In genomic region chr15:48333553-48333952, GRCh38 we compare ENCODE assay signal across 1 cellular context.
TF ChIP-seq lines count a peak whose summit lies in the region.

No MANE protein-coding gene starts in this region.

TF ChIP-seq in GM12878, 131 proteins besides CTCF, POLR2A, EP300 and RAD21:
- TF ChIP-seq ATF3 (IDR thresholded peaks at IDR 0.05; ENCODE audit: borderline replicate concordance, extremely low read depth, low read depth, low read length) = no peak
- no peak for TF ChIP-seq SREBF1 (IDR thresholded peaks at IDR 0.05; ENCODE audit: low read length)
- TF ChIP-seq IRF4 (IDR thresholded peaks at IDR 0.05; ENCODE audit: low read depth, low read length) = no peak
- no peak for TF ChIP-seq EGR1 (IDR thresholded peaks at IDR 0.05; ENCODE audit: borderline replicate concordance in 1 of 2, low read depth in 2 of 2, low read length in 2 of 2)
- TF ChIP-seq TBL1XR1 (IDR thresholded peaks at IDR 0.05; ENCODE audit: low read depth, low read length) = no peak
- TF ChIP-seq ELK1 (IDR thresholded peaks at IDR 0.05; ENCODE audit: low read depth, low read length) = no peak
- no peak for TF ChIP-seq IRF5 (IDR thresholded peaks at IDR 0.05; ENCODE audit: borderline replicate concordance)
- TF ChIP-seq BCL3 (IDR thresholded peaks at IDR 0.05; ENCODE audit: borderline replicate concordance, insufficient read depth, low read depth, low read length, poor library complexity, severe bottlenecking) = no peak
- no peak for TF ChIP-seq ZBTB11 (CRISPR knock-in tag; IDR thresholded peaks at IDR 0.05)
- no peak for TF ChIP-seq STAT3 (IDR thresholded peaks at IDR 0.05; ENCODE audit: low read depth, low read length)
- TF ChIP-seq CREM (IDR thresholded peaks at IDR 0.05; ENCODE audit: low read depth) = no peak
- TF ChIP-seq STAT1 (conservative IDR thresholded peaks at IDR 0.05) = no peak
- TF ChIP-seq NR2F1 (conservative IDR thresholded peaks at IDR 0.05) = no peak
- TF ChIP-seq ASH2L (IDR thresholded peaks at IDR 0.05; ENCODE audit: borderline replicate concordance, low read depth) = no peak
- TF ChIP-seq HDAC2 (IDR thresholded peaks at IDR 0.05) = no peak
- TF ChIP-seq MEF2A (IDR thresholded peaks at IDR 0.05; ENCODE audit: insufficient read depth, low read depth, low read length) = no peak
- TF ChIP-seq TCF7 (IDR thresholded peaks at IDR 0.05; ENCODE audit: borderline replicate concordance) = no peak
